ENCODE assay signal across 30 cellular contexts in the genomic region with DNA sequence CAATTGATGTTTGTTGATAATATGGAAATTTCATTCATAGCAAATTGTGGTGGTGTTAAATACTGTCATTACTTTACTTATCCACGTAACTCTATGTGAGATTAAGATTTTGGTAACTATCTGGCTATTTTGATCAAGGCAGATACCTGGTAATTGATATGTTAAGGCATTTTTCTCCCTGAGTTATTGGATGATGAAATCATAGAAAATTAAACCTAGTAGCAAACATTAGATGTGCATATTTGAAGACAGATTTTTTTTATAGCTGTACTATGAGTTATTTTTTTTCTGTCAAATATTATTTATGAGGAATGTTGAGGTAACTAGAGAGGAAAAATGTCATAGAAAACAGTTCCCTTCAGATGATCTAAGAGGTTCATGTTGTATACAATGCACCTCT.
"Had no signal": no experiment of that assay in that cellular context is flagged by ENCODE, and none has a peak within 500 bp of the region (broad histone marks: within the 10 kb centered on the region; RNA-seq: fewer than 3 reads in every experiment).

No MANE protein-coding gene starts in this region.

- H3K9ac ChIP-seq: KMS-11 had no signal

- H3K4me1 Mint-ChIP-seq: activated CD4-positive, alpha-beta memory T cell treated with anti-CD3 and anti-CD28 coated beads, Interleukin-2, amount 10 ng/mL, durations not matched to agents 7 days and 5 days; activated CD4-positive, alpha-beta T cell treated with anti-CD3 and anti-CD28 coated beads, Interleukin-2, amount 10 ng/mL, durations not matched to agents 7 days and 5 days; activated naive CD4-positive, alpha-beta T cell treated with anti-CD3 and anti-CD28 coated beads, Interleukin-2, amount 10 ng/mL, durations not matched to agents 7 days and 5 days; T-cell had no signal

- H3K9me3 Mint-ChIP-seq: activated CD4-positive, alpha-beta memory T cell treated with anti-CD3 and anti-CD28 coated beads, Interleukin-2, amount 10 ng/mL, durations not matched to agents 7 days and 5 days; activated CD4-positive, alpha-beta T cell treated with anti-CD3 and anti-CD28 coated beads, Interleukin-2, amount 10 ng/mL, durations not matched to agents 7 days and 5 days; activated naive CD4-positive, alpha-beta T cell treated with anti-CD3 and anti-CD28 coated beads, Interleukin-2, amount 10 ng/mL, durations not matched to agents 7 days and 5 days; activated naive CD8-positive, alpha-beta T cell treated with anti-CD3 and anti-CD28 coated beads for 36 hours; activated T-cell treated with anti-CD3 and anti-CD28 coated beads, Interleukin-2, amount 50 U/mL, for 72 hours; activated T-helper 2 cell treated with anti-CD3 and anti-CD28 coated beads, Interferon-gamma antibody, Interleukin-2, Interleukin-4, amounts not matched to agents 10 μg/mL and 5 μg/mL and 100 μg/mL, durations not matched to agents 14 hours and 24 hours and 36 hours; T-cell had no signal

- H3K36me3 ChIP-seq: Peyer's patch, SJSA1 had no signal

- H3K27ac ChIP-seq: KMS-11, Peyer's patch, RWPE1, SJSA1, VCaP had no signal

- H3K27ac Mint-ChIP-seq: activated CD4-positive, alpha-beta memory T cell treated with anti-CD3 and anti-CD28 coated beads, Interleukin-2, amount 10 ng/mL, durations not matched to agents 7 days and 5 days; activated CD4-positive, alpha-beta T cell treated with anti-CD3 and anti-CD28 coated beads, Interleukin-2, amount 10 ng/mL, durations not matched to agents 7 days and 5 days; activated naive CD4-positive, alpha-beta T cell treated with anti-CD3 and anti-CD28 coated beads, Interleukin-2, amount 10 ng/mL, durations not matched to agents 7 days and 5 days; activated naive CD8-positive, alpha-beta T cell treated with anti-CD3 and anti-CD28 coated beads for 36 hours; activated T-helper 2 cell treated with anti-CD3 and anti-CD28 coated beads, Interferon-gamma antibody, Interleukin-2, Interleukin-4, amounts not matched to agents 10 μg/mL and 5 μg/mL and 100 μg/mL, durations not matched to agents 14 hours and 24 hours and 36 hours; T-cell had no signal

- H3K36me3 Mint-ChIP-seq: activated naive CD8-positive, alpha-beta T cell treated with anti-CD3 and anti-CD28 coated beads for 36 hours; T-cell had no signal

- H3K4me3 Mint-ChIP-seq: activated CD4-positive, alpha-beta memory T cell treated with anti-CD3 and anti-CD28 coated beads, Interleukin-2, amount 10 ng/mL, durations not matched to agents 7 days and 5 days; activated CD4-positive, alpha-beta T cell treated with anti-CD3 and anti-CD28 coated beads, Interleukin-2, amount 10 ng/mL, durations not matched to agents 7 days and 5 days; activated naive CD4-positive, alpha-beta T cell treated with anti-CD3 and anti-CD28 coated beads, Interleukin-2, amount 10 ng/mL, durations not matched to agents 7 days and 5 days; activated naive CD8-positive, alpha-beta T cell treated with anti-CD3 and anti-CD28 coated beads for 36 hours; activated T-cell treated with anti-CD3 and anti-CD28 coated beads, Interleukin-2, amount 50 U/mL, for 72 hours; T-cell had no signal

- H3K9me3 ChIP-seq: Peyer's patch, SJSA1 had no signal

- H3K4me2 ChIP-seq: KMS-11 had no signal

- H3K4me3 ChIP-seq: Peyer's patch, SJSA1 had no signal

- H3K4me1 ChIP-seq: Peyer's patch had no signal

- ATAC-seq: activated T-cell treated with anti-CD3 and anti-CD28 coated beads, Interleukin-2, amount 50 U/mL, for 72 hours; T-cell had no signal

- H3K27me3 ChIP-seq: Peyer's patch, SJSA1 had no signal

- DNase-seq: activated CD4-positive, alpha-beta memory T cell treated with anti-CD3 and anti-CD28 coated beads, Interleukin-2, amount 10 ng/mL, durations not matched to agents 7 days and 5 days; activated CD4-positive, alpha-beta T cell treated with anti-CD3 and anti-CD28 coated beads, Interleukin-2, amount 10 ng/mL, durations not matched to agents 7 days and 5 days; activated CD4-positive, CD25-positive, alpha-beta regulatory T cell; activated CD8-positive, alpha-beta memory T cell treated with anti-CD3 and anti-CD28 coated beads, Interleukin-2, amount 50 U/mL, for 4 hours; activated gamma-delta T cell treated with Interleukin-2 at 50 U/mL for 16 hours; activated naive CD4-positive, alpha-beta T cell treated with anti-CD3 and anti-CD28 coated beads, Interleukin-2, amount 10 ng/mL, durations not matched to agents 7 days and 5 days; activated naive CD8-positive, alpha-beta T cell treated with anti-CD3 and anti-CD28 coated beads for 36 hours; activated T-cell treated with anti-CD3 and anti-CD28 coated beads, Interleukin-2, amount 50 U/mL, for 72 hours; cerebellar nuclear complex; NCI-H1092; NCI-H1417; NCI-H1694; NCI-H2029; NCI-H2107; NCI-H2171 treated with DMSO at 0.1 percent for 48 hours; NCI-H226; NCI-H510A treated with DMSO at 0.1 percent for 48 hours; NCI-H69; NK-92 treated with Interleukin-12 subunit alpha and Interleukin-12 subunit beta, amount 100 ng/mL, for 24 hours; OCI-M1; Peyer's patch; SHP77; T-cell; T-helper 2 cell; T1000 had no signal

- H3K27me3 Mint-ChIP-seq: activated CD4-positive, alpha-beta T cell treated with anti-CD3 and anti-CD28 coated beads, Interleukin-2, amount 10 ng/mL, durations not matched to agents 7 days and 5 days; activated naive CD8-positive, alpha-beta T cell treated with anti-CD3 and anti-CD28 coated beads for 36 hours; T-cell had no signal
